ENCODE assay signal across 33 cellular contexts in genomic region chr1:13707211-13707610, GRCh38. TPM values are rescaled to one million over a fixed set of nuclear protein-coding genes. Genes with fewer than 3 reads are reported as not detected.
DNase-seq lines count a peak whose midpoint lies in the region; ATAC-seq, FAIRE-seq and TF ChIP-seq lines count a peak whose summit lies in the region.
"Had no signal": no experiment of that assay in that cellular context is flagged by ENCODE, and none has a peak within 500 bp of the region (broad histone marks: within the 10 kb centered on the region; RNA-seq: fewer than 3 reads in every experiment).

No MANE protein-coding gene starts in this region.

- peaks cover 84% of the 10 kb centered on the region for H3K79me2 ChIP-seq in hepatocyte

- no peak for ATAC-seq in HG03097 (IDR thresholded peaks at IDR 0.05; ENCODE audit: low FRiP score, unreplicated experiment)
- no peak for ATAC-seq in HG03378 (IDR thresholded peaks at IDR 0.05; ENCODE audit: unreplicated experiment)
- no peak for ATAC-seq in HG03025 (IDR thresholded peaks at IDR 0.05; ENCODE audit: low FRiP score, unreplicated experiment)
- ATAC-seq: activated CD8-positive, alpha-beta T cell treated with anti-CD3 and anti-CD28 coated beads for 36 hours; esophagus mucosa; GM23338; K562; left lung; Panc1 had no signal

- DNase-seq in AG09319 (ENCODE audit: extremely low read depth, low read depth) (peak; percentile 19), GM19239 (ENCODE audit: insufficient read length, low spot score) (no peak), cardiac fibroblast (ENCODE audit: low read depth in 2 of 2) (peak; percentile 36 to 53), hepatocyte (ENCODE audit: low spot score) (no peak), GM10248 (ENCODE audit: extremely low spot score) (no peak)
- DNase-seq: activated CD4-positive, alpha-beta T cell treated with anti-CD3 and anti-CD28 coated beads for 1 hour; activated CD8-positive, alpha-beta memory T cell treated with anti-CD3 and anti-CD28 coated beads, Interleukin-2, amount 50 U/mL, for 48 hours; activated CD8-positive, alpha-beta T cell treated with anti-CD3 and anti-CD28 coated beads for 36 hours; activated naive CD4-positive, alpha-beta T cell treated with Interleukin-2 at 50 U/mL for 16 hours; adrenal gland; dermis blood vessel endothelial cell; GF-D8; hypothalamus; immature natural killer cell; left lung; NCI-H1105 treated with DMSO at 0.1 percent for 48 hours; NCI-H2029; NCI-H526; posterior cingulate gyrus; SHP77 treated with DMSO at 0.1 percent for 48 hours; spleen; stimulated activated CD4-positive, alpha-beta T cell treated with anti-CD3 and anti-CD28 coated beads, Interleukin-2, amount 100 ng/mL, for 48 hours; stomach; tibial artery had no signal

- H3K36me3 ChIP-seq in hepatocyte (replicated peaks; ENCODE audit: insufficient read depth, low read depth) = no peaks in the 10 kb centered on the region
- H3K36me3 ChIP-seq: adrenal gland, left lung, right atrium auricular region, spleen, stomach, tibial artery had no signal

- no peaks in the 10 kb centered on the region for H3K9me3 ChIP-seq in hepatocyte (ENCODE audit: low read depth)
- H3K9me3 ChIP-seq: adrenal gland; BLaER1 treated with 17β-estradiol and CSF1 and Interleukin-3, amounts not matched to agents 10 nM and 100 nM; left lung; right atrium auricular region; spleen; stomach; tibial artery had no signal

- peak; percentile 59 for FAIRE-seq in GM19239 (lab: Jason Lieb, UNC)
- FAIRE-seq: K562 had no signal

- no peaks in the 10 kb centered on the region for H3K27me3 ChIP-seq in hepatocyte
- H3K27me3 ChIP-seq: adrenal gland; BLaER1 treated with 17β-estradiol and CSF1 and Interleukin-3, amounts not matched to agents 10 nM and 100 nM; left lung; right atrium auricular region; spleen; stomach; tibial artery had no signal

- H3K4me1 ChIP-seq in hepatocyte (ENCODE audit: insufficient read depth) = peaks cover 8% of the 10 kb centered on the region
- H3K4me1 ChIP-seq: right atrium auricular region had no signal

- CTCF ChIA-PET in GM10248 (lab: Yijun Ruan, JAX) = interaction anchor here (1.2 to 17.6 kb wide), 2 partner anchors 11 to 19 kb away, joined by 3 to 256 read pairs; no protein-coding TSS in a partner anchor

- no peak overlapping the region for H3K4me3 ChIP-seq in cardiac fibroblast (replicated peaks in 1 of 2; ENCODE audit: low read depth in 2 of 2, low read length in 2 of 2)
- H3K4me3 ChIP-seq in hepatocyte = no peak overlapping the region
- H3K4me3 ChIP-seq: adrenal gland; BLaER1 treated with 17β-estradiol and CSF1 and Interleukin-3, amounts not matched to agents 10 nM and 100 nM; GM23338; K562; left lung; right atrium auricular region; spleen; stomach; tibial artery had no signal

- H2AFZ ChIP-seq in hepatocyte = no peak overlapping the region
- H2AFZ ChIP-seq: GM23338 had no signal

- peak overlapping the region; percentile 86 for H3K27ac ChIP-seq in hepatocyte
- H3K27ac ChIP-seq: adrenal gland; BLaER1 treated with 17β-estradiol and CSF1 and Interleukin-3, amounts not matched to agents 10 nM and 100 nM; right atrium auricular region; stomach; tibial artery had no signal

- POLR2A ChIA-PET in GM10248 (lab: Yijun Ruan, JAX) = interaction anchor here (0.5 kb wide), 1 partner anchor 154 kb away, joined by 8 read pairs; no protein-coding TSS in a partner anchor

- no peaks in the 10 kb centered on the region for H4K20me1 ChIP-seq in hepatocyte (ENCODE audit: insufficient read depth, poor library complexity, severe bottlenecking)

- WGBS in hepatocyte (ENCODE audit: low lambda C conversion rate, missing lambda C conversion rate) = 96% methylated on average over 2 of the region's 2 CpGs

- TF ChIP-seq CTCF in AG09319 (IDR thresholded peaks at IDR 0.05; ENCODE audit: low read depth, low read length) = no peak
- TF ChIP-seq CTCF in cardiac fibroblast (IDR thresholded peaks at IDR 0.05; ENCODE audit: low read depth, low read length) = no peak
- no peak for TF ChIP-seq CTCF in hepatocyte (IDR thresholded peaks at IDR 0.05; ENCODE audit: poor library complexity)
- TF ChIP-seq CTCF in GM10248 (IDR thresholded peaks at IDR 0.05; ENCODE audit: control extremely low read depth, extremely low read depth, low read depth, missing control alignments) = no peak

- H3K9me2 ChIP-seq in hepatocyte (replicated peaks; ENCODE audit: insufficient read depth) = no peaks in the 10 kb centered on the region

- H3K4me2 ChIP-seq in hepatocyte = no peak overlapping the region
- H3K4me2 ChIP-seq: BLaER1 treated with 17β-estradiol and CSF1 and Interleukin-3, amounts not matched to agents 10 nM and 100 nM; GM23338 had no signal

RNA-seq across cellular contexts. Expression of gene PRDM2, which starts 7.2 kb away (rescaled TPM):
- total RNA-seq in hepatocyte = 17.4 and 18.6 TPM in 2 replicates
- polyA plus RNA-seq in hepatocyte = 11.5 and 13.7 TPM in 2 replicates

Comparison
In these comparisons a context has a peak if more than half of its experiments do, and no peak if none do; other contexts are left out.
1. DNase-seq: peak in AG09319 (single experiment) and cardiac fibroblast (2 of 2); none in GM19239 (single experiment), hepatocyte (single experiment) and GM10248 (single experiment).